ENCODE assay signal across 8 cellular contexts in the genomic region with DNA sequence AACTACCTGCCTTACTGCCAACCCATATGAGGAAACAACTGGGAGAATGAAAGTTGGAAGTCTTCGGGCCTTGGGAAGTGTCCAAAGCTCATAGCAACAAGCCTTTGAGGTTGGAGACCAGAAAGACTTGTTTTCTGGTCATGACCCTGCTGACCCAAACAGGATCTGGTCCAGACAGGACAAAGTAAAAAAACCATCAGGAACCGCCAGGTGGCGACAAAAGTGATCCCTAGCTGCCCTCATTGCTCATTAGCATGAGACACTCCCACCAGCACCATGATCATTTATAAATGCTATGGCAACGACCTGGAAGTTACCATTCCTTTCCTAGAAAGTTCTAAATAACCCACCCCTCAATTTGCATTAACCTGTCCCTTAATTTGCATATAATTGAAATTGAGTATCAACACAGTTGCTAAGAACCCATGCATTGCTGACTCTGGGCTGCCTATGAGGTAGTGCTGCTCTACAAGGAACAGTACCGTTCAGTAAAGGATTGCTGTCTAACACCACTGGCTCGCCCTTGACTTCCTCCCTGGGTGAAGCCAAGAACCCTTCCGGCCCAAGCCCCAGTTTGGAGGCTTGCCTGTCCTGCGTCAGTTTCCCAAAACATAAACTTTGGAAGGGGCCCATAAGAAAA.
DNase-seq lines count a peak whose midpoint lies in the region; ATAC-seq, FAIRE-seq and TF ChIP-seq lines count a peak whose summit lies in the region.

No MANE protein-coding gene starts in this region.

- H3K4me2 ChIP-seq in A549 (no peak overlapping the region), Loucy (ENCODE audit: low read depth, low read length, poor library complexity, severe bottlenecking) (no peak overlapping the region)

- POLR2A ChIA-PET in A549 (lab: Yijun Ruan, JAX) = no interaction called here

- peak; percentile 43 to 56; a peak in 3 of 5 replicates for TF ChIP-seq RAD21 in A549 (conservative IDR thresholded peaks at IDR 0.05 in 1 of 2, IDR thresholded peaks at IDR 0.05 in 1 of 2)

- H3K27me3 ChIP-seq in Loucy (ENCODE audit: insufficient read depth, low read length, poor library complexity, severe bottlenecking) = no peaks in the 10 kb centered on the region

- H2AFZ ChIP-seq in Loucy (ENCODE audit: low read length) = peak overlapping the region; percentile 54; the same call in 1 of the 2 replicates

- H4K20me1 ChIP-seq in Loucy (ENCODE audit: insufficient read depth, low read length, poor library complexity, severe bottlenecking) = no peaks in the 10 kb centered on the region

- no peaks in the 10 kb centered on the region for H3K9me2 ChIP-seq in Loucy (replicated peaks; ENCODE audit: low read depth, low read length)

- H3K79me2 ChIP-seq in Loucy (ENCODE audit: insufficient read depth, low read length) = no peaks in the 10 kb centered on the region

- TF ChIP-seq CTCF in A549 (IDR thresholded peaks at IDR 0.05) (peak; percentile 60), Loucy (conservative IDR thresholded peaks at IDR 0.05; ENCODE audit: low read length) (peak; percentile 62)

- TF ChIP-seq EP300 in A549 (IDR thresholded peaks at IDR 0.05) = no peak

- H3K36me3 ChIP-seq in Loucy (ENCODE audit: insufficient read depth, low read length) = no peaks in the 10 kb centered on the region

- no peak for FAIRE-seq in A549 (lab: Jason Lieb, UNC)

- H3K9ac ChIP-seq in Loucy (ENCODE audit: low read depth, low read length, poor library complexity, severe bottlenecking) = no peak overlapping the region

- no peak for TF ChIP-seq POLR2A in A549 (IDR thresholded peaks at IDR 0.05; ENCODE audit: low read length)

- H3K9me3 ChIP-seq in A549 = no peaks in the 10 kb centered on the region
- no peaks in the 10 kb centered on the region for H3K9me3 ChIP-seq in Loucy (ENCODE audit: insufficient read depth, low read depth, low read length)

- peak; percentile 68 to 92; a peak in 4 of 6 replicates for ATAC-seq in A549
- peak; percentile 69 for ATAC-seq in GM18502 (IDR thresholded peaks at IDR 0.05; ENCODE audit: poor library complexity, unreplicated experiment)
- ATAC-seq in left lobe of liver = peak; percentile 60

- WGBS in A549 (ENCODE audit: missing lambda C conversion rate) = 52% methylated on average over 8 of the region's 8 CpGs

- H3K4me3 ChIP-seq in A549 (no peak overlapping the region), Loucy (ENCODE audit: low read length, poor library complexity, severe bottlenecking) (no peak overlapping the region)

- no peaks in the 10 kb centered on the region for H3F3A ChIP-seq in Loucy (ENCODE audit: low read depth)

- H3K4me1 ChIP-seq in A549 (0 out of 3 replicates have a peak, but pooled peaks cover 4% of the 10 kb centered on the region), Loucy (ENCODE audit: insufficient read depth, low read length, poor library complexity, severe bottlenecking) (no peaks in the 10 kb centered on the region)

- H3K27ac ChIP-seq in A549 = no peak overlapping the region

- peak; percentile 28 to 57 for DNase-seq in A549 (ENCODE audit: low read depth in 1 of 2, low spot score in 1 of 2)
- DNase-seq in activated CD8-positive, alpha-beta memory T cell treated with anti-CD3 and anti-CD28 coated beads, Interleukin-2, amount 50 U/mL, for 4 hours = peak; percentile 18
- no peak for DNase-seq in left lobe of liver (ENCODE audit: low spot score)
- DNase-seq in SW 1271 (lab: John Stamatoyannopoulos, UW) = no peak
- no peak for DNase-seq in amygdala (lab: John Stamatoyannopoulos, UW)
- DNase-seq in iPS-NIHi7 (ENCODE audit: extremely low spot score) = no peak

- CTCF ChIA-PET in A549 (lab: Yijun Ruan, JAX) = interaction anchor here (0.6 to 2.3 kb wide), 12 partner anchors 9 to 595 kb away, joined by 3 to 10 read pairs (median 4); no protein-coding TSS in a partner anchor

TF ChIP-seq in A549, 52 proteins besides CTCF, POLR2A, EP300 and RAD21:
- TF ChIP-seq ZFP36 (IDR thresholded peaks at IDR 0.05; ENCODE audit: borderline replicate concordance, partially characterized antibody) (no peak), SMC3 (IDR thresholded peaks at IDR 0.05) (peak; percentile 54)
TF ChIP-seq in A549: peak in this region for 1.

Comparison
In these comparisons a context has a peak if more than half of its experiments do, and no peak if none do; other contexts are left out.
1. DNase-seq: peak in A549 (2 of 2) and activated CD8-positive, alpha-beta memory T cell treated with anti-CD3 and anti-CD28 coated beads, Interleukin-2, amount 50 U/mL, for 4 hours (single experiment); none in left lobe of liver (single experiment), SW 1271 (0 of 2), amygdala (0 of 56) and iPS-NIHi7 (single experiment).
2. Peak in every context shown above with its lines, with median percentiles within 50 percentile points of each other: ATAC-seq.